22 cellular contexts compared by ENCODE assay signal in genomic region chr14:20516921-20517320, GRCh38. TPM values are rescaled to one million over a fixed set of nuclear protein-coding genes. Genes with fewer than 3 reads are reported as not detected.
A peak's percentile ranks its signal among the peaks of the same experiment; 100 is the strongest.
DNase-seq lines count a peak whose midpoint lies in the region; ATAC-seq and TF ChIP-seq lines count a peak whose summit lies in the region.
"Had no signal": no experiment of that assay in that cellular context is flagged by ENCODE, and none has a peak within 500 bp of the region (broad histone marks: within the 10 kb centered on the region; RNA-seq: fewer than 3 reads in every experiment).

No MANE protein-coding gene starts in this region.

- no peaks in the 10 kb centered on the region for H4K20me1 ChIP-seq in GM23248 (ENCODE audit: insufficient read depth)
- H4K20me1 ChIP-seq: BLaER1 had no signal

- in situ Hi-C loops in GM23248 (cut with MboI) (no loop called here), astrocyte of the spinal cord (cut with HindIII; ENCODE audit: low sequenced_read_pairs) (no loop called here)

- H3K27me3 Mint-ChIP-seq in stimulated activated memory B cell treated with anti-CD40 and anti-IgM and Interleukin-4, amounts not matched to agents 10 μg/mL and 1 μg/mL and 100 μg/mL, for 72 hours = no peaks in the 10 kb centered on the region
- H3K27me3 Mint-ChIP-seq: activated CD8-positive, alpha-beta T cell treated with anti-CD3 and anti-CD28 coated beads for 36 hours; activated naive CD8-positive, alpha-beta T cell treated with anti-CD3 and anti-CD28 coated beads for 36 hours had no signal

- no peak overlapping the region for H3K4me3 Mint-ChIP-seq in stimulated activated memory B cell treated with anti-CD40 and anti-IgM and Interleukin-4, amounts not matched to agents 10 μg/mL and 1 μg/mL and 100 μg/mL, for 72 hours
- H3K4me3 Mint-ChIP-seq: activated CD8-positive, alpha-beta T cell treated with anti-CD3 and anti-CD28 coated beads for 36 hours; activated naive CD8-positive, alpha-beta T cell treated with anti-CD3 and anti-CD28 coated beads for 36 hours; activated T-cell treated with anti-CD3 and anti-CD28 coated beads, Interleukin-2, amount 50 U/mL, for 4 hours had no signal

- 50 to 51% methylated on average over 4 of the region's 4 CpGs for WGBS in GM23248 (ENCODE audit: low coverage in 1 of 2, low lambda C conversion rate in 2 of 2, missing lambda C conversion rate in 2 of 2), 2 experiments

- H3K4me1 ChIP-seq in GM23248 (ENCODE audit: insufficient read depth) = peaks cover 26% of the 10 kb centered on the region

- H3K27me3 ChIP-seq in GM23248 (replicated peaks; ENCODE audit: insufficient read depth) = no peaks in the 10 kb centered on the region
- H3K27me3 ChIP-seq: BLaER1 had no signal

- no peaks in the 10 kb centered on the region for H3K36me3 Mint-ChIP-seq in stimulated activated memory B cell treated with anti-CD40 and anti-IgM and Interleukin-4, amounts not matched to agents 10 μg/mL and 1 μg/mL and 100 μg/mL, for 72 hours
- H3K36me3 Mint-ChIP-seq: activated naive CD8-positive, alpha-beta T cell treated with anti-CD3 and anti-CD28 coated beads for 36 hours had no signal

- H3K4me1 Mint-ChIP-seq in stimulated activated memory B cell treated with anti-CD40 and anti-IgM and Interleukin-4, amounts not matched to agents 10 μg/mL and 1 μg/mL and 100 μg/mL, for 72 hours = peaks cover 10% of the 10 kb centered on the region
- H3K4me1 Mint-ChIP-seq: activated naive CD8-positive, alpha-beta T cell treated with anti-CD3 and anti-CD28 coated beads for 36 hours had no signal

- H3K79me2 ChIP-seq in GM23248 (ENCODE audit: insufficient read depth) = no peaks in the 10 kb centered on the region

- no peaks in the 10 kb centered on the region for H3K9me3 Mint-ChIP-seq in stimulated activated memory B cell treated with anti-CD40 and anti-IgM and Interleukin-4, amounts not matched to agents 10 μg/mL and 1 μg/mL and 100 μg/mL, for 72 hours
- H3K9me3 Mint-ChIP-seq: activated CD8-positive, alpha-beta T cell treated with anti-CD3 and anti-CD28 coated beads for 36 hours; activated naive CD8-positive, alpha-beta T cell treated with anti-CD3 and anti-CD28 coated beads for 36 hours; activated T-cell treated with anti-CD3 and anti-CD28 coated beads, Interleukin-2, amount 50 U/mL, for 4 hours had no signal

- peak overlapping the region; percentile 47 for H3K4me2 ChIP-seq in GM23248 (ENCODE audit: unreplicated experiment)
- H3K4me2 ChIP-seq: BLaER1, smooth muscle cell had no signal

- H3F3A ChIP-seq in GM23248 (ENCODE audit: insufficient read depth) = peaks cover 11% of the 10 kb centered on the region

- H3K27ac ChIP-seq in GM23248 = peak overlapping the region; percentile 37
- H3K27ac ChIP-seq: BLaER1, VCaP had no signal

- H3K27ac Mint-ChIP-seq in stimulated activated memory B cell treated with anti-CD40 and anti-IgM and Interleukin-4, amounts not matched to agents 10 μg/mL and 1 μg/mL and 100 μg/mL, for 72 hours = no peak overlapping the region
- H3K27ac Mint-ChIP-seq: activated CD8-positive, alpha-beta T cell treated with anti-CD3 and anti-CD28 coated beads for 36 hours; activated naive CD8-positive, alpha-beta T cell treated with anti-CD3 and anti-CD28 coated beads for 36 hours had no signal

- ATAC-seq in stimulated activated memory B cell treated with anti-CD40 and anti-IgM and Interleukin-4, amounts not matched to agents 10 μg/mL and 1 μg/mL and 100 μg/mL, for 72 hours = no peak
- ATAC-seq: activated CD8-positive, alpha-beta T cell treated with anti-CD3 and anti-CD28 coated beads for 36 hours; activated T-cell treated with anti-CD3 and anti-CD28 coated beads, Interleukin-2, amount 50 U/mL, for 4 hours had no signal

- TF ChIP-seq CTCF in astrocyte of the spinal cord (IDR thresholded peaks at IDR 0.05; ENCODE audit: low read depth, low read length) = no peak
- TF ChIP-seq CTCF in fibroblast of pulmonary artery (IDR thresholded peaks at IDR 0.05; ENCODE audit: low read length, missing control alignments) = no peak

- peak overlapping the region; percentile 65 for H2AFZ ChIP-seq in GM23248

- DNase-seq in GM23248 (peak; percentile 63), astrocyte of the spinal cord (ENCODE audit: low read depth, low spot score) (peak; percentile 36), fibroblast of pulmonary artery (ENCODE audit: low read depth) (peak; percentile 82), skeletal muscle cell (ENCODE audit: low read depth) (peak; percentile 45), NCI-H1092 (lab: John Stamatoyannopoulos, UW) (no peak), putamen (ENCODE audit: low spot score) (no peak), kidney tubule cell (ENCODE audit: low spot score) (no peak)
- DNase-seq: activated CD8-positive, alpha-beta T cell treated with anti-CD3 and anti-CD28 coated beads for 36 hours; activated naive CD8-positive, alpha-beta T cell treated with anti-CD3 and anti-CD28 coated beads for 36 hours; activated T-cell treated with anti-CD3 and anti-CD28 coated beads, Interleukin-2, amount 50 U/mL, for 4 hours; caudate nucleus; effector CD8-positive, alpha-beta T cell; H7; KBM-7; NCI-H1105; T-helper 1 cell had no signal

- no peaks in the 10 kb centered on the region for H3K9me2 ChIP-seq in GM23248 (ENCODE audit: insufficient read depth)

- H3K9me3 ChIP-seq in GM23248 (ENCODE audit: low read depth) = no peaks in the 10 kb centered on the region

- H3K4me3 ChIP-seq in GM23248 (no peak overlapping the region), astrocyte of the spinal cord (ENCODE audit: low read depth, low read length) (no peak overlapping the region), fibroblast of pulmonary artery (replicated peaks; ENCODE audit: low read depth, low read length) (no peak overlapping the region), skeletal muscle cell (ENCODE audit: low read depth, low read length) (no peak overlapping the region)
- H3K4me3 ChIP-seq: BLaER1, smooth muscle cell had no signal

- no peaks in the 10 kb centered on the region for H3K36me3 ChIP-seq in GM23248 (ENCODE audit: low read depth)
- H3K36me3 ChIP-seq: BLaER1 had no signal

- H3K9ac ChIP-seq in GM23248 = no peak overlapping the region
- H3K9ac ChIP-seq: BLaER1 had no signal

RNA-seq across cellular contexts. Expression of gene RNASE10, which starts 11.6 kb away (rescaled TPM):
- not detected in 2 replicates for total RNA-seq in GM23248 (2014; rRNA removed; shearing (Covaris generic))
- not detected in 2 replicates for polyA plus RNA-seq in GM23248 (2016; fragmentation: Nextera tagmentation; extraction: Ambion mirVana)
- total RNA-seq: H7, RPMI7951, smooth muscle cell had no signal
- polyA plus RNA-seq: liver had no signal

RNA-seq across cellular contexts. Expression of gene RNASE9, which starts 43.9 kb away (rescaled TPM):
- total RNA-seq in GM23248 (2014; rRNA removed; shearing (Covaris generic)) = not detected in 2 replicates
- not detected in 2 replicates for polyA plus RNA-seq in GM23248 (2016; fragmentation: Nextera tagmentation; extraction: Ambion mirVana)
- total RNA-seq: activated CD8-positive, alpha-beta T cell treated with anti-CD3 and anti-CD28 coated beads for 36 hours; activated naive CD8-positive, alpha-beta T cell treated with anti-CD3 and anti-CD28 coated beads for 36 hours; activated T-cell treated with anti-CD3 and anti-CD28 coated beads, Interleukin-2, amount 50 U/mL, for 4 hours; H7; liver; RPMI7951; smooth muscle cell had no signal
- polyA plus RNA-seq: liver, smooth muscle cell had no signal

RNA-seq across cellular contexts. Expression of gene PNP, which starts 47.7 kb away (rescaled TPM):
- 23.6 and 39.6 TPM in 2 replicates for total RNA-seq in GM23248 (2014; rRNA removed; shearing (Covaris generic))
- 20.8 and 24.6 TPM in 2 replicates for polyA plus RNA-seq in GM23248 (2016; fragmentation: Nextera tagmentation; extraction: Ambion mirVana)

RNA-seq across cellular contexts. Expression of gene PIP4P1, which starts 55.7 kb away (rescaled TPM):
- total RNA-seq in GM23248 (2014; rRNA removed; shearing (Covaris generic)) = 18.6 and 244 TPM in 2 replicates
- polyA plus RNA-seq in GM23248 (2016; fragmentation: Nextera tagmentation; extraction: Ambion mirVana) = 21.6 and 22.1 TPM in 2 replicates

Comparison
In these comparisons a context has a peak if more than half of its experiments do, and no peak if none do; other contexts are left out.
1. DNase-seq: peak in GM23248 (single experiment), astrocyte of the spinal cord (single experiment), fibroblast of pulmonary artery (single experiment) and skeletal muscle cell (single experiment); none in NCI-H1092 (single experiment), putamen (single experiment) and kidney tubule cell (single experiment).